Comparison of ENCODE assay signal across 22 cellular contexts in genomic region chr2:3160751-3161330, GRCh38.
"Had no signal": no experiment of that assay in that cellular context is flagged by ENCODE, and none has a peak within 500 bp of the region (broad histone marks: within the 10 kb centered on the region; RNA-seq: fewer than 3 reads in every experiment).

No MANE protein-coding gene starts in this region.

- DNase-seq: activated CD4-positive, alpha-beta T cell treated with anti-CD3 and anti-CD28 coated beads, Interleukin-2, amount 10 ng/mL, durations not matched to agents 7 days and 5 days; activated CD8-positive, alpha-beta T cell treated with anti-CD3 and anti-CD28 coated beads, Interleukin-2, amount 10 ng/mL, durations not matched to agents 7 days and 5 days; activated naive CD4-positive, alpha-beta T cell treated with Interleukin-2 at 50 U/mL for 16 hours; activated naive CD8-positive, alpha-beta T cell treated with anti-CD3 and anti-CD28 coated beads, Interleukin-2, amount 10 ng/mL, durations not matched to agents 7 days and 5 days; activated T-cell treated with anti-CD3 and anti-CD28 coated beads, Interleukin-2, amount 50 U/mL, for 24 hours; amygdala; cortex of kidney; left lung; nephron progenitor cell; occipital lobe; posterior cingulate gyrus; retina; stimulated activated CD4-positive, alpha-beta T cell treated with anti-CD3 and anti-CD28 coated beads, Interleukin-12 subunit alpha, Interleukin-12 subunit beta, amount 100 ng/mL, for 4 hours; stimulated activated CD4-positive, alpha-beta T cell treated with anti-CD3 and anti-CD28 coated beads, Interleukin-1b, Interleukin-23, amount 100 ng/mL, for 48 hours; stimulated activated CD8-positive, alpha-beta memory T cell treated with anti-CD3 and anti-CD28 coated beads, Interleukin-4, amount 100 ng/mL, for 48 hours; stimulated activated naive CD4-positive, alpha-beta T cell treated with Interleukin-2 at 50 U/mL for 16 hours; substantia nigra; T-helper 1 cell; T-helper 9 cell; uterus had no signal

- H3K27ac ChIP-seq: left lung, tibial nerve, uterus had no signal

- H3K27me3 ChIP-seq: left lung, tibial nerve, uterus had no signal

- H3K4me1 ChIP-seq: left lung, tibial nerve, uterus had no signal

- ATAC-seq: activated CD4-positive, CD25-positive, alpha-beta regulatory T cell treated with anti-CD3 and anti-CD28 coated beads, Interleukin-2, amount 50 U/mL, for 24 hours; activated CD8-positive, alpha-beta T cell treated with anti-CD3 and anti-CD28 coated beads, Interleukin-2, amount 10 ng/mL, durations not matched to agents 7 days and 5 days; left lung had no signal

- H3K36me3 ChIP-seq: left lung, uterus had no signal

- H3K4me3 ChIP-seq: left lung, tibial nerve, uterus had no signal
